Comparison of ENCODE assay signal across 25 cellular contexts in the genomic region with DNA sequence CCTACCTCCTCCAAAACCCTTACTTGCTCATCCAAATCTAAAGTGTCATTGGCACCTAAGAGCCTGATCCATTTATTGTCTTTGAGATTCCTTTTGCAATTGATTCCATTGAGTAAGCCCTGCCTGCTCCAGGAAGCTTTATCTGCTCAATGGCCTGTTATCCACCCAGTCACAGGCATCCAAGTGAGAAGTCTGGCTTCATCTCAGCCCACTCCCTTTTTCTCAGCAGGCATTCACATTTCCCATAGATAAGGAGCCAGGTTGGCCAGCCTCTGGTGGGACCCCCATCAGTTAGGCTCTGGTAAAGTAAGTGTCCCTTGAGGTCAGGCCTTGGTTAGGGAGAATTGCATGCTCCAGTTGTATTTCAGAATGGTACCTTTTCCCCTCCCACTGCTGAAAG.
"Had no signal": no experiment of that assay in that cellular context is flagged by ENCODE, and none has a peak within 500 bp of the region (broad histone marks: within the 10 kb centered on the region; RNA-seq: fewer than 3 reads in every experiment).

No MANE protein-coding gene starts in this region.

- H3K4me3 Mint-ChIP-seq: activated CD4-positive, alpha-beta memory T cell treated with anti-CD3 and anti-CD28 coated beads, Interleukin-2, amount 10 ng/mL, durations not matched to agents 7 days and 5 days; activated CD4-positive, alpha-beta T cell treated with anti-CD3 and anti-CD28 coated beads for 36 hours; activated CD4-positive, alpha-beta T cell treated with anti-CD3 and anti-CD28 coated beads, Interleukin-2, amount 10 ng/mL, durations not matched to agents 24 days and 14 days; activated naive CD8-positive, alpha-beta T cell; activated T-cell treated with anti-CD3 and anti-CD28 coated beads, Interleukin-2, amount 50 U/mL, for 4 hours; activated T-helper 17 cell treated with anti-CD3 and anti-CD28 coated beads, Interleukin-2, amount 50 U/mL, for 72 hours had no signal

- ATAC-seq: activated CD4-positive, alpha-beta T cell treated with anti-CD3 and anti-CD28 coated beads for 36 hours; activated T-cell treated with anti-CD3 and anti-CD28 coated beads, Interleukin-2, amount 50 U/mL, for 4 hours; activated T-helper 17 cell treated with anti-CD3 and anti-CD28 coated beads, Interleukin-2, amount 50 U/mL, for 72 hours; body of pancreas; esophagus mucosa had no signal

- H3K4me3 ChIP-seq: body of pancreas, colonic mucosa had no signal

- H3K9me3 ChIP-seq: body of pancreas, colonic mucosa had no signal

- DNase-seq: activated CD4-positive, alpha-beta memory T cell treated with anti-CD3 and anti-CD28 coated beads, Interleukin-2, amount 10 ng/mL, durations not matched to agents 7 days and 5 days; activated CD4-positive, alpha-beta T cell treated with anti-CD3 and anti-CD28 coated beads for 36 hours; activated CD4-positive, alpha-beta T cell treated with anti-CD3 and anti-CD28 coated beads, Interleukin-2, amount 10 ng/mL, durations not matched to agents 24 days and 14 days; activated CD4-positive, CD25-positive, alpha-beta regulatory T cell; activated CD4-positive, CD25-positive, alpha-beta regulatory T cell treated with anti-CD3 and anti-CD28 coated beads, Interleukin-2, amount 50 U/mL, for 72 hours; activated CD8-positive, alpha-beta memory T cell treated with anti-CD3 and anti-CD28 coated beads, Interleukin-2, amount 50 U/mL, for 48 hours; activated effector memory CD4-positive, alpha-beta T cell treated with Interleukin-2 at 50 U/mL for 16 hours; activated gamma-delta T cell treated with Interleukin-2 at 50 U/mL for 16 hours; activated naive CD4-positive, alpha-beta T cell treated with anti-CD3 and anti-CD28 coated beads, Interleukin-2, amount 50 U/mL, for 16 hours; activated naive CD4-positive, alpha-beta T cell treated with Interleukin-2 at 50 U/mL for 16 hours; activated T-cell treated with anti-CD3 and anti-CD28 coated beads for 4 hours; activated T-cell treated with anti-CD3 and anti-CD28 coated beads, Interleukin-2, amount 50 U/mL, for 4 hours; amniotic stem cell; anterior cingulate cortex; body of pancreas; central memory CD4-positive, alpha-beta T cell; cerebellar nuclear complex; colonic mucosa; effector CD8-positive, alpha-beta T cell; foreskin fibroblast; T-helper 2 cell had no signal

- H3K27me3 Mint-ChIP-seq: activated CD4-positive, alpha-beta memory T cell treated with anti-CD3 and anti-CD28 coated beads, Interleukin-2, amount 10 ng/mL, durations not matched to agents 7 days and 5 days; activated CD4-positive, alpha-beta T cell treated with anti-CD3 and anti-CD28 coated beads for 36 hours; activated CD4-positive, alpha-beta T cell treated with anti-CD3 and anti-CD28 coated beads, Interleukin-2, amount 10 ng/mL, durations not matched to agents 24 days and 14 days; activated naive CD8-positive, alpha-beta T cell; activated T-helper 17 cell treated with anti-CD3 and anti-CD28 coated beads, Interleukin-2, amount 50 U/mL, for 72 hours had no signal

- H3K4me1 Mint-ChIP-seq: activated CD4-positive, alpha-beta memory T cell treated with anti-CD3 and anti-CD28 coated beads, Interleukin-2, amount 10 ng/mL, durations not matched to agents 7 days and 5 days; activated CD4-positive, alpha-beta T cell treated with anti-CD3 and anti-CD28 coated beads for 36 hours; activated CD4-positive, alpha-beta T cell treated with anti-CD3 and anti-CD28 coated beads, Interleukin-2, amount 10 ng/mL, durations not matched to agents 24 days and 14 days; activated T-helper 17 cell treated with anti-CD3 and anti-CD28 coated beads, Interleukin-2, amount 50 U/mL, for 72 hours had no signal

- H3K36me3 ChIP-seq: colonic mucosa had no signal

- H3K27me3 ChIP-seq: body of pancreas, colonic mucosa had no signal

- H3K27ac Mint-ChIP-seq: activated CD4-positive, alpha-beta memory T cell treated with anti-CD3 and anti-CD28 coated beads, Interleukin-2, amount 10 ng/mL, durations not matched to agents 7 days and 5 days; activated CD4-positive, alpha-beta T cell treated with anti-CD3 and anti-CD28 coated beads for 36 hours; activated CD4-positive, alpha-beta T cell treated with anti-CD3 and anti-CD28 coated beads, Interleukin-2, amount 10 ng/mL, durations not matched to agents 24 days and 14 days; activated naive CD8-positive, alpha-beta T cell; activated T-helper 17 cell treated with anti-CD3 and anti-CD28 coated beads, Interleukin-2, amount 50 U/mL, for 72 hours had no signal

- H3K36me3 Mint-ChIP-seq: activated naive CD8-positive, alpha-beta T cell had no signal

- H3K9me3 Mint-ChIP-seq: activated CD4-positive, alpha-beta memory T cell treated with anti-CD3 and anti-CD28 coated beads, Interleukin-2, amount 10 ng/mL, durations not matched to agents 7 days and 5 days; activated CD4-positive, alpha-beta T cell treated with anti-CD3 and anti-CD28 coated beads, Interleukin-2, amount 10 ng/mL, durations not matched to agents 24 days and 14 days; activated T-cell treated with anti-CD3 and anti-CD28 coated beads, Interleukin-2, amount 50 U/mL, for 4 hours had no signal

- FAIRE-seq: frontal cortex had no signal

- H3K27ac ChIP-seq: body of pancreas, colonic mucosa had no signal

- H3K4me1 ChIP-seq: body of pancreas, colonic mucosa had no signal
